ENCODE assay signal across 9 cellular contexts in genomic region chr17:3796822-3797170, GRCh38. TPM values are rescaled to one million over a fixed set of nuclear protein-coding genes. Genes with fewer than 3 reads are reported as not detected.
DNase-seq lines count a peak whose midpoint lies in the region; ATAC-seq and TF ChIP-seq lines count a peak whose summit lies in the region.
"Had no signal": no experiment of that assay in that cellular context is flagged by ENCODE, and none has a peak within 500 bp of the region (broad histone marks: within the 10 kb centered on the region; RNA-seq: fewer than 3 reads in every experiment).

No MANE protein-coding gene starts in this region.

- no peaks in the 10 kb centered on the region for H3K27me3 ChIP-seq in upper lobe of left lung
- no peaks in the 10 kb centered on the region for H3K27me3 ChIP-seq in gastroesophageal sphincter

- 81 to 87% methylated on average over 5 to 9 of the region's 9 CpGs for WGBS in upper lobe of left lung, 2 donors
- 80 to 86% methylated on average over 5 to 8 of the region's 9 CpGs for WGBS in gastroesophageal sphincter (ENCODE audit: low coverage in 1 of 2), 2 donors

- TF ChIP-seq EP300 in upper lobe of left lung (IDR thresholded peaks at IDR 0.05) (no peak), gastroesophageal sphincter (IDR thresholded peaks at IDR 0.05) (no peak)

- ATAC-seq in GM18519 (IDR thresholded peaks at IDR 0.05; ENCODE audit: low FRiP score, unreplicated experiment) (peak; percentile 12), GM21360 (IDR thresholded peaks at IDR 0.05; ENCODE audit: unreplicated experiment) (peak; percentile 27), HG03378 (IDR thresholded peaks at IDR 0.05; ENCODE audit: unreplicated experiment) (peak; percentile 36), mucosa of descending colon (peak; percentile 9), upper lobe of left lung (ENCODE audit: low FRiP score in 2 of 2) (no peak), gastroesophageal sphincter (no peak)

- H3K4me1 ChIP-seq in mucosa of descending colon (ENCODE audit: low read depth) (no peaks in the 10 kb centered on the region), upper lobe of left lung (peaks cover 0 to 10% (median 0%) of the 10 kb centered on the region in 4 donors), gastroesophageal sphincter (peaks cover 0 to 13% (median 0%) of the 10 kb centered on the region in 3 donors)

- DNase-seq in mucosa of descending colon: no peak
- DNase-seq in upper lobe of left lung: no peak
- no peak for DNase-seq in RPMI8226
- DNase-seq in NCI-H1694 treated with DMSO at 0.1 percent for 48 hours (lab: John Stamatoyannopoulos, UW): no peak
- DNase-seq: NCI-H1436 treated with DMSO at 0.1 percent for 48 hours had no signal

- no peaks in the 10 kb centered on the region for H3K9me3 ChIP-seq in mucosa of descending colon
- no peaks in the 10 kb centered on the region for H3K9me3 ChIP-seq in upper lobe of left lung
- H3K9me3 ChIP-seq in gastroesophageal sphincter: no peaks in the 10 kb centered on the region

- TF ChIP-seq CTCF in mucosa of descending colon (IDR thresholded peaks at IDR 0.05): no peak
- no peak for TF ChIP-seq CTCF in upper lobe of left lung (IDR thresholded peaks at IDR 0.05)
- TF ChIP-seq CTCF in gastroesophageal sphincter (IDR thresholded peaks at IDR 0.05): no peak

- H3K27ac ChIP-seq in upper lobe of left lung (no peak overlapping the region), gastroesophageal sphincter (no peak overlapping the region)

- intact Hi-C loops in mucosa of descending colon (cut with DNase I, micrococcal nuclease): no loop called here

- H3K36me3 ChIP-seq in mucosa of descending colon (ENCODE audit: low read depth) (no peaks in the 10 kb centered on the region), upper lobe of left lung (no peaks in the 10 kb centered on the region), gastroesophageal sphincter (no peaks in the 10 kb centered on the region)

- TF ChIP-seq POLR2A in upper lobe of left lung (IDR thresholded peaks at IDR 0.05) (no peak), gastroesophageal sphincter (IDR thresholded peaks at IDR 0.05) (no peak)

- H3K4me3 ChIP-seq in mucosa of descending colon (no peak overlapping the region), upper lobe of left lung (no peak overlapping the region), gastroesophageal sphincter (no peak overlapping the region)

RNA-seq across cellular contexts. Expression of gene ITGAE, which starts 4.2 kb away (rescaled TPM):
- total RNA-seq in mucosa of descending colon: 10 to 100 TPM; 17.2 to 24.1 (median 17.6) TPM
- 10 to 100 TPM; 17.2 to 36.0 (median 26.4) TPM for total RNA-seq in upper lobe of left lung
- 10 to 100 TPM; 20.3 to 35.2 (median 21.7) TPM for total RNA-seq in gastroesophageal sphincter

RNA-seq across cellular contexts. Expression of gene NCBP3, which starts 49.2 kb away (rescaled TPM):
- total RNA-seq in mucosa of descending colon (10 to 100 TPM; 39.4 to 50.5 (median 44.7) TPM), upper lobe of left lung (10 to 100 TPM; 17.3 to 43.0 (median 32.5) TPM), gastroesophageal sphincter (10 to 100 TPM; 22.2 to 25.7 (median 24.3) TPM)

Comparison
In these comparisons a context has a peak if more than half of its experiments do, and no peak if none do; other contexts are left out.
1. ATAC-seq: peak in GM18519 (single experiment), GM21360 (single experiment), HG03378 (single experiment) and mucosa of descending colon (single experiment); none in upper lobe of left lung (0 of 2) and gastroesophageal sphincter (single experiment).